9 cellular contexts compared by ENCODE assay signal in genomic region chr20:49699200-49699992, GRCh38. TPM values are rescaled to one million over a fixed set of nuclear protein-coding genes. Genes with fewer than 3 reads are reported as not detected.
DNase-seq lines count a peak whose midpoint lies in the region; FAIRE-seq and TF ChIP-seq lines count a peak whose summit lies in the region.
"Had no signal": no experiment of that assay in that cellular context is flagged by ENCODE, and none has a peak within 500 bp of the region (broad histone marks: within the 10 kb centered on the region; RNA-seq: fewer than 3 reads in every experiment).

No MANE protein-coding gene starts in this region.

- DNase-seq in GM18507 (ENCODE audit: extremely low spot score, insufficient read length, low read depth) (no peak), PC-9 (peak in 1 of 2 experiments; percentile 81), fibroblast of peridontal ligament (ENCODE audit: extremely low read depth) (peak; percentile 47), nucleus accumbens (lab: John Stamatoyannopoulos, UW) (no peak), sigmoid colon (no peak), NCI-H510A treated with DMSO at 0.1 percent for 48 hours (lab: John Stamatoyannopoulos, UW) (no peak), AG20443 (ENCODE audit: low spot score) (no peak)

- TF ChIP-seq POLR2A in sigmoid colon (IDR thresholded peaks at IDR 0.05) = no peak

- TSS peak; percentile 72 for BruUV-seq in PC-9 (replicated peaks; lab: Mats Ljungman, UMichigan)

- no peaks in the 10 kb centered on the region for H3K27me3 ChIP-seq in PC-9 (ENCODE audit: insufficient read depth, low read depth)
- no peaks in the 10 kb centered on the region for H3K27me3 ChIP-seq in sigmoid colon

- no peak for TF ChIP-seq EP300 in sigmoid colon (IDR thresholded peaks at IDR 0.05)

- H3K4me3 ChIP-seq in HEK293 (ENCODE audit: low read depth, low read length) (no peak overlapping the region), PC-9 (peak overlapping the region; percentile 19; the same call in 1 of the 2 replicates), sigmoid colon (no peak overlapping the region)

- peak overlapping the region; percentile 73 for H3K4me2 ChIP-seq in PC-9

- H3K36me3 ChIP-seq in HEK293 (ENCODE audit: control insufficient read depth in 2 of 2, insufficient read depth in 1 of 2, low read length in 2 of 2) (no peaks in the 10 kb centered on the region), PC-9 (ENCODE audit: low read depth) (peaks cover 40% of the 10 kb centered on the region; the same call in 1 of the 2 replicates), sigmoid colon (no peaks in the 10 kb centered on the region)

- no peaks in the 10 kb centered on the region for H3K9me3 ChIP-seq in HEK293 (ENCODE audit: control insufficient read depth, insufficient read depth, low read depth, low read length)
- no peaks in the 10 kb centered on the region for H3K9me3 ChIP-seq in PC-9 (ENCODE audit: insufficient read depth, low read depth)
- no peaks in the 10 kb centered on the region for H3K9me3 ChIP-seq in sigmoid colon

- peak; percentile 50 for FAIRE-seq in GM18507 (lab: Jason Lieb, UNC)
- FAIRE-seq: islet of Langerhans had no signal

- TF ChIP-seq CTCF in HEK293 (tag by site-specific recombination; IDR thresholded peaks at IDR 0.05) (no peak), PC-9 (conservative IDR thresholded peaks at IDR 0.05) (no peak), sigmoid colon (IDR thresholded peaks at IDR 0.05) (no peak)

- H3K27ac ChIP-seq in HEK293 (ENCODE audit: extremely low read depth, low read depth, low read length) = no peak overlapping the region
- H3K27ac ChIP-seq in PC-9 = peak overlapping the region; percentile 99
- no peak overlapping the region for H3K27ac ChIP-seq in sigmoid colon

- H3F3A ChIP-seq in PC-9 (ENCODE audit: insufficient read depth, low read depth) = peaks cover 93% of the 10 kb centered on the region

- 40 to 58% methylated on average over 6 of the region's 6 CpGs for WGBS in sigmoid colon, 2 donors

- peaks cover 99% of the 10 kb centered on the region for H3K79me2 ChIP-seq in PC-9 (ENCODE audit: low read depth)

- CTCF ChIA-PET in HEK293 (lab: Yijun Ruan, JAX) (no interaction called here), PC-9 (lab: Charles Lee) (interaction anchor here (0.6 to 1.0 kb wide), 2 partner anchors 23 to 68 kb away, joined by 3 to 6 read pairs; no protein-coding TSS in a partner anchor)

- H3K9me2 ChIP-seq in PC-9 (ENCODE audit: insufficient read depth) = no peaks in the 10 kb centered on the region

- H4K20me1 ChIP-seq in PC-9 (ENCODE audit: insufficient read depth) = 0 out of 2 replicates have a peak, but pooled peaks cover 4% of the 10 kb centered on the region

- H2AFZ ChIP-seq in PC-9 = no peak overlapping the region

- H3K4me1 ChIP-seq in HEK293 (ENCODE audit: control insufficient read depth, insufficient read depth, low read length) (peaks cover 21% of the 10 kb centered on the region), PC-9 (replicated peaks; ENCODE audit: insufficient read depth) (peaks cover 97% of the 10 kb centered on the region), sigmoid colon (peaks cover 0 to 66% (median 62%) of the 10 kb centered on the region in 4 donors)

- POLR2A ChIA-PET in HEK293 (lab: Yijun Ruan, JAX) = no interaction called here
- POLR2A ChIA-PET in PC-9 (lab: Charles Lee; ENCODE audit: unreplicated experiment) = interaction anchor here (0.5 to 0.7 kb wide), 2 partner anchors 14 to 36 kb away, joined by 6 read pairs; no protein-coding TSS in a partner anchor

- intact Hi-C loops in PC-9 (cut with micrococcal nuclease; ENCODE audit: unreplicated experiment) = loop anchor here (2.0 kb wide), 1 partner anchor 19 kb away; no protein-coding TSS in a partner anchor
- intact Hi-C loops in sigmoid colon (cut with DNase I) = no loop called here

TF ChIP-seq in HEK293, 187 proteins besides CTCF, POLR2A, EP300 and RAD21 (continues in another document):
- TF ChIP-seq TCF7L2 (IDR thresholded peaks at IDR 0.05; ENCODE audit: borderline replicate concordance, low read depth, low read length) = no peak
- peak; percentile 25; the same call in 1 of the 2 replicates for TF ChIP-seq SP7 (tag by site-specific recombination; IDR thresholded peaks at IDR 0.05)
- TF ChIP-seq TSHZ1 (tag by site-specific recombination; IDR thresholded peaks at IDR 0.05; ENCODE audit: borderline replicate concordance) = 0 out of 2 replicates have a peak, but pooled peaks have one; percentile 58
- peak; percentile 45; the same call in 1 of the 2 replicates for TF ChIP-seq ZNF24 (tag by site-specific recombination; IDR thresholded peaks at IDR 0.05)
- TF ChIP-seq WT1 (tag by site-specific recombination; IDR thresholded peaks at IDR 0.05) = peak; percentile 72; the same call in 1 of the 2 replicates
- TF ChIP-seq OSR2 (tag by site-specific recombination; IDR thresholded peaks at IDR 0.05) = peak; percentile 74
- peak; percentile 82 for TF ChIP-seq ZNF335 (tag by site-specific recombination; conservative IDR thresholded peaks at IDR 0.05)
- TF ChIP-seq ZNF623 (tag by site-specific recombination; IDR thresholded peaks at IDR 0.05) = no peak
- 0 out of 2 replicates have a peak, but pooled peaks have one; percentile 14 for TF ChIP-seq ZNF791 (tag by site-specific recombination; IDR thresholded peaks at IDR 0.05)
- TF ChIP-seq ZBTB48 (tag by site-specific recombination; IDR thresholded peaks at IDR 0.05) = peak; percentile 77
- peak; percentile 77 for TF ChIP-seq ZEB2 (tag by site-specific recombination; IDR thresholded peaks at IDR 0.05)
- no peak for TF ChIP-seq ZNF416 (tag by site-specific recombination; IDR thresholded peaks at IDR 0.05)
- 0 out of 2 replicates have a peak, but pooled peaks have one; percentile 48 for TF ChIP-seq ZBTB17 (tag by site-specific recombination; IDR thresholded peaks at IDR 0.05)
- 0 out of 2 replicates have a peak, but pooled peaks have one; percentile 24 for TF ChIP-seq KLF16 (tag by site-specific recombination; IDR thresholded peaks at IDR 0.05)
- no peak for TF ChIP-seq HOXD13 (CRISPR knock-in tag; IDR thresholded peaks at IDR 0.05; ENCODE audit: borderline replicate concordance)
- TF ChIP-seq PATZ1 (tag by site-specific recombination; IDR thresholded peaks at IDR 0.05) = 0 out of 2 replicates have a peak, but pooled peaks have one; percentile 22
- no peak for TF ChIP-seq PBX3 (CRISPR knock-in tag; IDR thresholded peaks at IDR 0.05)

RNA-seq across cellular contexts. Expression of gene B4GALT5, which starts 14.3 kb away (rescaled TPM):
- total RNA-seq in PC-9 (2021) (61.7 and 63.1 TPM in 2 replicates), sigmoid colon (10 to 100 TPM; 17.4 to 33.4 (median 21.5) TPM)
- 10 to 100 TPM; 17.1 to 46.0 (median 17.4) TPM for polyA plus RNA-seq in sigmoid colon
